1 cellular context compared by ENCODE assay signal in the genomic region with DNA sequence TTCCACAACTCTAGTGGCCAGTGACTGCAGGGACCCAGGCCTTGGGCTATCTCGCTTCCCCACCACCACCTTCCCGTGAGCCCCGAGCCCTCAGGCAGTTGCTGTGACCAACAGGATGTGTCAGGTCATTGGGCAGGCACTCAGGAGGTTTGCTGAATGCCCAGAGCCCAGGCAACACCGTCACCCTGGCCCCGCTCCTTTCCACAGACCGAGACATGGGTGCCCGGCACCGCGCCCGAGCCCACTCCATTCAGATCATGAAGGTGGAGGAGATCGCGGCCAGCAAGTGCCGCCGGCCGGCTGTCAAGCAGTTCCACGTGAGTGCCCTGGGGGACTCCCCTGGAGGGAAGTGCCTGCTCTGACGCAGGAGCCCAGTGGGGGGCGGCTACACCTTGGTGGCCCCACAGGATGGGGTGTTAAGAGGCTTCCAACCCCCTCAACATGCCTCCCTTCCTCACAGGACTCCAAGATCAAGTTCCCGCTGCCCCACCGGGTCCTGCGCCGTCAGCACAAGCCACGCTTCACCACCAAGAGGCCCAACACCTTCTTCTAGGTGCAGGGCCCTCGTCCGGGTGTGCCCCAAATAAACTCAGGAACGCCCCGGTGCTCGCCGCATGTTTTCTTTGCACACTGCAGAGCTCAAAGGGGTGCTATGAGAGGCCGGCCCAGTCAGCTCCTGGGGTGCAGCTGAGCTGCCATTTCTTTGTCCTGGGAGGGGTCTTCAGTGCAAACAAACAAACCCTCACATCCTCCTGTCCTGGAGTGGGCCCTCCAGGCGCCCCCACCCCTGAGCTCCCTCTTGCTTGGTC.
TF ChIP-seq lines count a peak whose summit lies in the region.

No MANE protein-coding gene starts in this region.

TF ChIP-seq in K562, 482 proteins besides CTCF, POLR2A, EP300 and RAD21 (continued from another document):
- TF ChIP-seq, protein P1, sequence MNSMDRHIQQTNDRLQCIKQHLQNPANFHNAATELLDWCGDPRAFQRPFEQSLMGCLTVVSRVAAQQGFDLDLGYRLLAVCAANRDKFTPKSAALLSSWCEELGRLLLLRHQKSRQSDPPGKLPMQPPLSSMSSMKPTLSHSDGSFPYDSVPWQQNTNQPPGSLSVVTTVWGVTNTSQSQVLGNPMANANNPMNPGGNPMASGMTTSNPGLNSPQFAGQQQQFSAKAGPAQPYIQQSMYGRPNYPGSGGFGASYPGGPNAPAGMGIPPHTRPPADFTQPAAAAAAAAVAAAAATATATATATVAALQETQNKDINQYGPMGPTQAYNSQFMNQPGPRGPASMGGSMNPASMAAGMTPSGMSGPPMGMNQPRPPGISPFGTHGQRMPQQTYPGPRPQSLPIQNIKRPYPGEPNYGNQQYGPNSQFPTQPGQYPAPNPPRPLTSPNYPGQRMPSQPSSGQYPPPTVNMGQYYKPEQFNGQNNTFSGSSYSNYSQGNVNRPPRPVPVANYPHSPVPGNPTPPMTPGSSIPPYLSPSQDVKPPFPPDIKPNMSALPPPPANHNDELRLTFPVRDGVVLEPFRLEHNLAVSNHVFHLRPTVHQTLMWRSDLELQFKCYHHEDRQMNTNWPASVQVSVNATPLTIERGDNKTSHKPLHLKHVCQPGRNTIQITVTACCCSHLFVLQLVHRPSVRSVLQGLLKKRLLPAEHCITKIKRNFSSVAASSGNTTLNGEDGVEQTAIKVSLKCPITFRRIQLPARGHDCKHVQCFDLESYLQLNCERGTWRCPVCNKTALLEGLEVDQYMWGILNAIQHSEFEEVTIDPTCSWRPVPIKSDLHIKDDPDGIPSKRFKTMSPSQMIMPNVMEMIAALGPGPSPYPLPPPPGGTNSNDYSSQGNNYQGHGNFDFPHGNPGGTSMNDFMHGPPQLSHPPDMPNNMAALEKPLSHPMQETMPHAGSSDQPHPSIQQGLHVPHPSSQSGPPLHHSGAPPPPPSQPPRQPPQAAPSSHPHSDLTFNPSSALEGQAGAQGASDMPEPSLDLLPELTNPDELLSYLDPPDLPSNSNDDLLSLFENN (IDR thresholded peaks at IDR 0.05; ENCODE audit: low read depth in 2 of 2, low read length in 2 of 2) = no peak
- TF ChIP-seq, protein P2, sequence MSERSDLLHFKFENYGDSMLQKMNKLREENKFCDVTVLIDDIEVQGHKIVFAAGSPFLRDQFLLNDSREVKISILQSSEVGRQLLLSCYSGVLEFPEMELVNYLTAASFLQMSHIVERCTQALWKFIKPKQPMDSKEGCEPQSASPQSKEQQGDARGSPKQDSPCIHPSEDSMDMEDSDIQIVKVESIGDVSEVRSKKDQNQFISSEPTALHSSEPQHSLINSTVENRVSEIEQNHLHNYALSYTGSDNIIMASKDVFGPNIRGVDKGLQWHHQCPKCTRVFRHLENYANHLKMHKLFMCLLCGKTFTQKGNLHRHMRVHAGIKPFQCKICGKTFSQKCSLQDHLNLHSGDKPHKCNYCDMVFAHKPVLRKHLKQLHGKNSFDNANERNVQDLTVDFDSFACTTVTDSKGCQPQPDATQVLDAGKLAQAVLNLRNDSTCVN (CRISPR knock-in tag; IDR thresholded peaks at IDR 0.05) = no peak
TF ChIP-seq in K562: peak in this region for 11.
